ENCODE assay signal across 13 cellular contexts in the genomic region with DNA sequence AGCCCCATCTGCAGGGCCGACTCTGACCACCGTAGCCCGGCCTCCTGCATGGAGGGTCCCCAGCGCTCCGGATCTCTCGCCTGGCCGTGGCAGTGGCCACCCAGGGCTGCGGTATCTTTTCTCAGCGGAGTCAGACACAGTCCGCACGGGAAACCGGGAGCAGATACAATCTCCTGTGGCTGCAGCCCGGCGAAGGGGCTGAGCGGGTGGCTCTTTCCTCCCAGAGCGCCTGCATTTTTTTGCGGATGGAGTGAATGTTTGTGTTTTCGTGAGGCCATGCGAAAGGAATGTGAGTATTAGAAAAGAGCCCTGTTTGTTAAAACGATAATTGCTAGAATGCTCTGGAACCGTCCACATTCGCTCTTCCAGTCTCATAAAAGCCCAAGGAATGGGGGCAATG. TPM values are rescaled to one million over a fixed set of nuclear protein-coding genes. Genes with fewer than 3 reads are reported as not detected.
DNase-seq lines count a peak whose midpoint lies in the region; ATAC-seq and TF ChIP-seq lines count a peak whose summit lies in the region.
"Had no signal": no experiment of that assay in that cellular context is flagged by ENCODE, and none has a peak within 500 bp of the region (broad histone marks: within the 10 kb centered on the region; RNA-seq: fewer than 3 reads in every experiment).

No MANE protein-coding gene starts in this region.

- H3K27me3 ChIP-seq in SJCRH30 (no peaks in the 10 kb centered on the region), sigmoid colon (peaks cover 0 to 7% (median 2%) of the 10 kb centered on the region in 3 donors)

- TF ChIP-seq EP300 in sigmoid colon (IDR thresholded peaks at IDR 0.05), result no peak

- peaks cover 16% of the 10 kb centered on the region for H3K4me1 ChIP-seq in SJCRH30
- H3K4me1 ChIP-seq in sigmoid colon, result no peaks in the 10 kb centered on the region

- peak overlapping the region; percentile 30; the same call in 1 of the 2 replicates for H3K27ac ChIP-seq in SJCRH30
- H3K27ac ChIP-seq in sigmoid colon, result no peak overlapping the region
- H3K27ac ChIP-seq: VCaP had no signal

- intact Hi-C loops in sigmoid colon (cut with DNase I), result no loop called here

- ATAC-seq in GM21528 (IDR thresholded peaks at IDR 0.05; ENCODE audit: low FRiP score, unreplicated experiment) (no peak), GM19455 (IDR thresholded peaks at IDR 0.05; ENCODE audit: unreplicated experiment) (no peak), HG02798 (IDR thresholded peaks at IDR 0.05; ENCODE audit: poor library complexity, unreplicated experiment) (no peak)

- no peaks in the 10 kb centered on the region for H3K9me3 ChIP-seq in SJCRH30 (replicated peaks)
- no peaks in the 10 kb centered on the region for H3K9me3 ChIP-seq in sigmoid colon

- H3K36me3 ChIP-seq in SJCRH30 (no peaks in the 10 kb centered on the region), sigmoid colon (no peaks in the 10 kb centered on the region)

- DNase-seq in ELR (ENCODE audit: low read depth), result peak; percentile 46
- DNase-seq in SJCRH30, result peak; percentile 64 to 66
- peak; percentile 28 for DNase-seq in fibroblast of villous mesenchyme (ENCODE audit: low read depth)
- no peak for DNase-seq in sigmoid colon
- no peak for DNase-seq in epidermal melanocyte (ENCODE audit: insufficient read length, low spot score)
- DNase-seq: activated naive CD4-positive, alpha-beta T cell treated with anti-CD3 and anti-CD28 coated beads, Interleukin-2, amount 50 U/mL, for 16 hours; erythroblast; NCI-H187 had no signal

- H3K4me3 ChIP-seq in SJCRH30 (peak overlapping the region; percentile 41), fibroblast of villous mesenchyme (ENCODE audit: low read depth, low read length) (peak overlapping the region; percentile 50), sigmoid colon (peak overlapping the region in 3 of 4 donors; percentile 7 to 18 (median 12))
- H3K4me3 ChIP-seq: lung had no signal

- TF ChIP-seq CTCF in fibroblast of villous mesenchyme (IDR thresholded peaks at IDR 0.05; ENCODE audit: insufficient read depth, low read depth, low read length) (no peak), sigmoid colon (IDR thresholded peaks at IDR 0.05) (no peak)

- TF ChIP-seq POLR2A in sigmoid colon (IDR thresholded peaks at IDR 0.05), result no peak

- WGBS in sigmoid colon, 2 donors, result 34 to 77% methylated on average over 22 of the region's 22 CpGs

RNA-seq across cellular contexts. Expression of a gene that starts 53.4 kb away (rescaled TPM):
- total RNA-seq in SJCRH30 (2014; rRNA removed; shearing (Covaris generic)), result 35.2 and 39.2 TPM in 2 replicates
- total RNA-seq in fibroblast of villous mesenchyme (1.7 and 2.9 TPM in 2 replicates), sigmoid colon (10 to 100 TPM in 1 of 4 donors, 1 to 10 TPM in 3; 7.1 to 10.7 (median 8.7) TPM)
- polyA plus RNA-seq in sigmoid colon, result 1 to 10 TPM; 2.3 to 7.2 (median 7.0) TPM

Comparison
In these comparisons a context has a peak if more than half of its experiments do, and no peak if none do; other contexts are left out.
1. DNase-seq: peak in ELR (single experiment), SJCRH30 (2 of 2) and fibroblast of villous mesenchyme (single experiment); none in sigmoid colon (single experiment) and epidermal melanocyte (single experiment).
2. Peak in every context shown above with its lines, with median percentiles within 50 percentile points of each other: H3K4me3 ChIP-seq.